Comparison of ENCODE assay signal across 2 cellular contexts in genomic region chr3:70231224-70231623, GRCh38.
TF ChIP-seq lines count a peak whose summit lies in the region.

No MANE protein-coding gene starts in this region.

TF ChIP-seq in WTC11, 78 proteins besides CTCF, POLR2A, EP300 and RAD21 (continued from another document):
- no peak for TF ChIP-seq MAX (CRISPR knock-in tag; IDR thresholded peaks at IDR 0.05)
- TF ChIP-seq TP53 (CRISPR knock-in tag; IDR thresholded peaks at IDR 0.05), result no peak
- no peak for TF ChIP-seq ESRRA (CRISPR knock-in tag; IDR thresholded peaks at IDR 0.05; ENCODE audit: borderline replicate concordance)
- no peak for TF ChIP-seq CREB1 (CRISPR knock-in tag; IDR thresholded peaks at IDR 0.05)
- TF ChIP-seq PREB (CRISPR knock-in tag; IDR thresholded peaks at IDR 0.05; ENCODE audit: borderline replicate concordance), result no peak
- TF ChIP-seq MLX (CRISPR knock-in tag; IDR thresholded peaks at IDR 0.05), result no peak
- TF ChIP-seq NFE2L1 (CRISPR knock-in tag; IDR thresholded peaks at IDR 0.05), result no peak

TF ChIP-seq in H1, 55 proteins besides CTCF, POLR2A, EP300 and RAD21 (continued from another document):
- TF ChIP-seq E2F6 (IDR thresholded peaks at IDR 0.05) (0 out of 2 replicates have a peak, but pooled peaks have one; percentile 14), SIRT6 (IDR thresholded peaks at IDR 0.05; ENCODE audit: low read length) (no peak), USF2 (IDR thresholded peaks at IDR 0.05; ENCODE audit: low read length) (no peak)
